In the genomic region with DNA sequence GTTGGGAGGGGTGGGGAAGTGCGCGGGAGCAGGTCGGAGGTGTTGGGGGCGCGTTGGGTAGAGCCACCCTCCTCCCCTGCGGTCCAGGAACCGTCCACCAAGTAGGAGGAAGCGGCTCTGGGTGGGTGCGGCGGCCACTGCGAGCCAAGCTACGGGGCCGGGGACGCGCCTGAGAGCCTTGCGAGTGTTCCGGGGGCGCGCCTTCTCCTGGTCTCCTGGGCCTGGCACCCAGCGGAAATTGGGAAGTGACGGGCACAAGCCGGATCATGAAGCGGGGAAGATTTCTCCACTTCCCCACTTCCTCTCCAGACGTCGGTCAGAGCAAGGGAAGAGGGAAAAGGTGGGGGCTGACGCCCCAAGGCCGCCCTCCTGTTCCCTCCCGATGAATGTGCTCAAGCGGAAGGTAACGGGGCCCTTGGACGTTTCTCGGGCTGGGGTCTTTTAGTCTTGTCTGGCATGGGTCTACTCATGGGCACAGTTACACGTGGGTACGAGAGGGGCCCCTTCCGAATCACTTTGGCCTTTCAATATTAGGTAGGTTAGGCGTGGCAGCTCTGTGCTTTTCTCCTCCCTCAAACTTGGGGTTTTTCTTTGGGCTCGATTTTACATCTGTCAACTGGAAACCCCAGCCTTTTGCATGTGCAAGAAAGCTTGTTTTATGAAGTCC, we compare ENCODE assay signal across 8 cellular contexts. TPM values are rescaled to one million over a fixed set of nuclear protein-coding genes. Genes with fewer than 3 reads are reported as not detected.
DNase-seq lines count a peak whose midpoint lies in the region; ATAC-seq and TF ChIP-seq lines count a peak whose summit lies in the region.

No MANE protein-coding gene starts in this region.

- peak overlapping the region; percentile 97 for H3K4me2 ChIP-seq in DOHH2 (ENCODE audit: low read length)

- H3K27ac ChIP-seq in DOHH2 (ENCODE audit: low read depth, low read length) (peak overlapping the region; percentile 82), heart right ventricle (peak overlapping the region; percentile 69 to 96 (median 94)), sigmoid colon (peak overlapping the region; percentile 95 to 99 (median 98))

- DNase-seq in activated T-helper 1 cell treated with anti-CD3 and anti-CD28 coated beads, Interleukin-12 subunit alpha, Interleukin-12 subunit beta, Interleukin-2, Interleukin-4 antibody, amounts not matched to agents 30 ng/mL and 10 ng/mL and 1 ng/mL, durations not matched to agents 14 hours and 24 hours and 36 hours (ENCODE audit: low spot score): no peak
- DNase-seq in heart right ventricle: peak; percentile 76 to 80
- DNase-seq in sigmoid colon: peak; percentile 89
- no peak for DNase-seq in NCI-H187 treated with DMSO at 0.1 percent for 48 hours (lab: John Stamatoyannopoulos, UW)
- no peak for DNase-seq in cerebellar cortex (ENCODE audit: low spot score)

- H3K36me3 ChIP-seq in DOHH2 (ENCODE audit: control insufficient read depth, low read length): peaks cover 60% of the 10 kb centered on the region
- peaks cover 0 to 33% (median 0%) of the 10 kb centered on the region in 9 donors for H3K36me3 ChIP-seq in heart right ventricle
- no peaks in the 10 kb centered on the region for H3K36me3 ChIP-seq in sigmoid colon

- TF ChIP-seq CTCF in DOHH2 (IDR thresholded peaks at IDR 0.05; ENCODE audit: low read depth, low read length, poor library complexity, severe bottlenecking) (no peak), heart right ventricle (IDR thresholded peaks at IDR 0.05) (no peak), sigmoid colon (IDR thresholded peaks at IDR 0.05) (no peak)

- H3K27me3 ChIP-seq in DOHH2 (ENCODE audit: control insufficient read depth, low read length): no peaks in the 10 kb centered on the region
- no peaks in the 10 kb centered on the region for H3K27me3 ChIP-seq in heart right ventricle
- H3K27me3 ChIP-seq in sigmoid colon: no peaks in the 10 kb centered on the region

- peaks cover 46% of the 10 kb centered on the region for H3K36me3 Mint-ChIP-seq in activated T-helper 1 cell treated with anti-CD3 and anti-CD28 coated beads, Interleukin-12 subunit alpha, Interleukin-12 subunit beta, Interleukin-2, Interleukin-4 antibody, amounts not matched to agents 30 ng/mL and 10 ng/mL and 1 ng/mL, durations not matched to agents 14 hours and 24 hours and 36 hours (ENCODE audit: low read depth)

- H3K9me3 ChIP-seq in DOHH2 (ENCODE audit: control insufficient read depth, insufficient read depth, low read length): no peaks in the 10 kb centered on the region
- H3K9me3 ChIP-seq in heart right ventricle: no peaks in the 10 kb centered on the region
- no peaks in the 10 kb centered on the region for H3K9me3 ChIP-seq in sigmoid colon

- H3K4me1 Mint-ChIP-seq in activated T-helper 1 cell treated with anti-CD3 and anti-CD28 coated beads, Interleukin-12 subunit alpha, Interleukin-12 subunit beta, Interleukin-2, Interleukin-4 antibody, amounts not matched to agents 30 ng/mL and 10 ng/mL and 1 ng/mL, durations not matched to agents 14 hours and 24 hours and 36 hours (ENCODE audit: low read depth): peaks cover 39% of the 10 kb centered on the region

- H3K9me3 Mint-ChIP-seq in activated T-helper 1 cell treated with anti-CD3 and anti-CD28 coated beads, Interleukin-12 subunit alpha, Interleukin-12 subunit beta, Interleukin-2, Interleukin-4 antibody, amounts not matched to agents 30 ng/mL and 10 ng/mL and 1 ng/mL, durations not matched to agents 14 hours and 24 hours and 36 hours: peaks cover 2% of the 10 kb centered on the region

- H3K4me3 ChIP-seq in DOHH2 (ENCODE audit: low read length) (peak overlapping the region; percentile 89), heart right ventricle (peak overlapping the region; percentile 56 to 94 (median 82)), sigmoid colon (peak overlapping the region; percentile 82 to 94 (median 88))

- WGBS in heart right ventricle, 2 donors: 0 to 1% methylated on average over 37 of the region's 37 CpGs
- 0% methylated on average over 37 of the region's 37 CpGs for WGBS in sigmoid colon, 2 donors

- ATAC-seq in HG03520 (IDR thresholded peaks at IDR 0.05; ENCODE audit: unreplicated experiment): peak; percentile 4
- peak; percentile 5 to 65 (median 48) for ATAC-seq in heart right ventricle
- no peak for ATAC-seq in GM21423 (IDR thresholded peaks at IDR 0.05; ENCODE audit: unreplicated experiment)

- H3K4me3 Mint-ChIP-seq in activated T-helper 1 cell treated with anti-CD3 and anti-CD28 coated beads, Interleukin-12 subunit alpha, Interleukin-12 subunit beta, Interleukin-2, Interleukin-4 antibody, amounts not matched to agents 30 ng/mL and 10 ng/mL and 1 ng/mL, durations not matched to agents 14 hours and 24 hours and 36 hours: peak overlapping the region; percentile 97

- intact Hi-C loops in activated T-helper 1 cell treated with anti-CD3 and anti-CD28 coated beads, Interleukin-12 subunit alpha, Interleukin-12 subunit beta, Interleukin-2, Interleukin-4 antibody, amounts not matched to agents 30 ng/mL and 10 ng/mL and 1 ng/mL, durations not matched to agents 14 hours and 24 hours and 36 hours (cut with micrococcal nuclease): loop anchor here (2.0 to 5.0 kb wide), 3 partner anchors 150 to 624 kb away; partner anchors contain the start of genes PC and PELI3
- intact Hi-C loops in heart right ventricle (cut with DNase I): loop anchor here in 2 of 10 donors (2.0 to 5.0 kb wide), 2 partner anchors 22 to 60 kb away; partner anchors contain the start of genes RBM4 (in 2 of the 2) and RBM4B (in 1 of the 2)
- intact Hi-C loops in sigmoid colon (cut with DNase I): loop anchor here (2.0 kb wide), 1 partner anchor 24 kb away; the partner anchor contains the start of genes CCDC87 and CCS

- TF ChIP-seq POLR2A in sigmoid colon (IDR thresholded peaks at IDR 0.05): no peak

- no peaks in the 10 kb centered on the region for H3K27me3 Mint-ChIP-seq in activated T-helper 1 cell treated with anti-CD3 and anti-CD28 coated beads, Interleukin-12 subunit alpha, Interleukin-12 subunit beta, Interleukin-2, Interleukin-4 antibody, amounts not matched to agents 30 ng/mL and 10 ng/mL and 1 ng/mL, durations not matched to agents 14 hours and 24 hours and 36 hours (ENCODE audit: insufficient read depth)

- peak overlapping the region; percentile 98 for H3K27ac Mint-ChIP-seq in activated T-helper 1 cell treated with anti-CD3 and anti-CD28 coated beads, Interleukin-12 subunit alpha, Interleukin-12 subunit beta, Interleukin-2, Interleukin-4 antibody, amounts not matched to agents 30 ng/mL and 10 ng/mL and 1 ng/mL, durations not matched to agents 14 hours and 24 hours and 36 hours

- H3F3A ChIP-seq in DOHH2 (ENCODE audit: control insufficient read depth, insufficient read depth): peaks cover 11% of the 10 kb centered on the region

- peaks cover 85% of the 10 kb centered on the region for H3K79me2 ChIP-seq in DOHH2 (ENCODE audit: control insufficient read depth, low read length)

- H3K4me1 ChIP-seq in DOHH2 (ENCODE audit: control insufficient read depth, low read length): peaks cover 59% of the 10 kb centered on the region
- peaks cover 10 to 61% (median 53%) of the 10 kb centered on the region in 9 donors for H3K4me1 ChIP-seq in heart right ventricle
- H3K4me1 ChIP-seq in sigmoid colon: peaks cover 0 to 55% (median 47%) of the 10 kb centered on the region in 4 donors

- no peak for TF ChIP-seq EP300 in sigmoid colon (IDR thresholded peaks at IDR 0.05)

- peaks cover 42% of the 10 kb centered on the region for H4K20me1 ChIP-seq in DOHH2 (ENCODE audit: control insufficient read depth, insufficient read depth, low read depth, low read length)

- no peaks in the 10 kb centered on the region for H3K9me2 ChIP-seq in DOHH2 (replicated peaks; ENCODE audit: control insufficient read depth, low read length)

RNA-seq across cellular contexts. Expression of gene RBM14, which starts 0.9 kb away (rescaled TPM):
- total RNA-seq in activated T-helper 1 cell treated with anti-CD3 and anti-CD28 coated beads, Interleukin-12 subunit alpha, Interleukin-12 subunit beta, Interleukin-2, Interleukin-4 antibody, amounts not matched to agents 30 ng/mL and 10 ng/mL and 1 ng/mL, durations not matched to agents 14 hours and 24 hours and 36 hours: 198 and 200 TPM in 2 replicates
- 10 to 100 TPM; 22.4 to 34.3 (median 28.3) TPM for total RNA-seq in heart right ventricle
- 10 to 100 TPM; 16.2 to 49.7 TPM for polyA plus RNA-seq in heart right ventricle
- 10 to 100 TPM; 23.7 to 51.8 (median 42.9) TPM for total RNA-seq in sigmoid colon
- 10 to 100 TPM; 10.8 to 54.0 (median 15.7) TPM for polyA plus RNA-seq in sigmoid colon

RNA-seq across cellular contexts. Expression of gene RBM4, which starts 21.2 kb away (rescaled TPM):
- 131 and 133 TPM in 2 replicates for total RNA-seq in activated T-helper 1 cell treated with anti-CD3 and anti-CD28 coated beads, Interleukin-12 subunit alpha, Interleukin-12 subunit beta, Interleukin-2, Interleukin-4 antibody, amounts not matched to agents 30 ng/mL and 10 ng/mL and 1 ng/mL, durations not matched to agents 14 hours and 24 hours and 36 hours
- total RNA-seq in heart right ventricle (10 to 100 TPM; 49.3 to 77.0 (median 55.3) TPM), sigmoid colon (100 to 1,000 TPM in 1 of 4 donors, 10 to 100 TPM in 3; 76.5 to 101 (median 86.2) TPM)
- polyA plus RNA-seq in heart right ventricle (10 to 100 TPM; 37.9 to 60.5 TPM), sigmoid colon (100 to 1,000 TPM in 1 of 3 donors, 10 to 100 TPM in 2; 75.4 to 103 (median 98.8) TPM)

RNA-seq across cellular contexts. Expression of gene CCS, which starts 24.3 kb away (rescaled TPM):
- 25.3 and 32.1 TPM in 2 replicates for total RNA-seq in activated T-helper 1 cell treated with anti-CD3 and anti-CD28 coated beads, Interleukin-12 subunit alpha, Interleukin-12 subunit beta, Interleukin-2, Interleukin-4 antibody, amounts not matched to agents 30 ng/mL and 10 ng/mL and 1 ng/mL, durations not matched to agents 14 hours and 24 hours and 36 hours
- total RNA-seq in heart right ventricle: 10 to 100 TPM; 15.9 to 29.3 (median 20.2) TPM
- polyA plus RNA-seq in heart right ventricle: 10 to 100 TPM; 27.7 to 73.6 TPM
- total RNA-seq in sigmoid colon: 10 to 100 TPM; 26.0 to 43.1 (median 40.5) TPM
- polyA plus RNA-seq in sigmoid colon: 10 to 100 TPM; 33.0 to 48.8 (median 44.6) TPM

RNA-seq across cellular contexts. Expression of gene CCDC87, which starts 24.4 kb away (rescaled TPM):
- total RNA-seq in activated T-helper 1 cell treated with anti-CD3 and anti-CD28 coated beads, Interleukin-12 subunit alpha, Interleukin-12 subunit beta, Interleukin-2, Interleukin-4 antibody, amounts not matched to agents 30 ng/mL and 10 ng/mL and 1 ng/mL, durations not matched to agents 14 hours and 24 hours and 36 hours: 0.29 and 0.37 TPM in 2 replicates
- under 1 TPM; 0.17 to 0.66 (median 0.37) TPM for total RNA-seq in heart right ventricle
- under 1 TPM; 0.14 to 0.22 TPM for polyA plus RNA-seq in heart right ventricle
- total RNA-seq in sigmoid colon: under 1 TPM in 3 of 4 donors, not detected in 1; 0.14 to 0.71 (median 0.16) TPM
- under 1 TPM in 1 of 3 donors, not detected in 2; 0.28 TPM for polyA plus RNA-seq in sigmoid colon

RNA-seq across cellular contexts. Expression of gene CTSF, which starts 48.9 kb away (rescaled TPM):
- total RNA-seq in activated T-helper 1 cell treated with anti-CD3 and anti-CD28 coated beads, Interleukin-12 subunit alpha, Interleukin-12 subunit beta, Interleukin-2, Interleukin-4 antibody, amounts not matched to agents 30 ng/mL and 10 ng/mL and 1 ng/mL, durations not matched to agents 14 hours and 24 hours and 36 hours: 0.71 and 0.73 TPM in 2 replicates
- total RNA-seq in heart right ventricle (10 to 100 TPM; 29.1 to 75.5 (median 51.3) TPM), sigmoid colon (100 to 1,000 TPM; 121 to 170 (median 139) TPM)
- polyA plus RNA-seq in heart right ventricle (10 to 100 TPM; 17.1 to 19.9 TPM), sigmoid colon (10 to 100 TPM in 2 of 3 donors, 1 to 10 TPM in 1; 3.5 to 16.5 (median 12.6) TPM)

Comparison
In these comparisons a context has a peak if more than half of its experiments do, and no peak if none do; other contexts are left out.
1. DNase-seq: peak in heart right ventricle (2 of 2) and sigmoid colon (single experiment); none in activated T-helper 1 cell treated with anti-CD3 and anti-CD28 coated beads, Interleukin-12 subunit alpha, Interleukin-12 subunit beta, Interleukin-2, Interleukin-4 antibody, amounts not matched to agents 30 ng/mL and 10 ng/mL and 1 ng/mL, durations not matched to agents 14 hours and 24 hours and 36 hours (single experiment), NCI-H187 treated with DMSO at 0.1 percent for 48 hours (single experiment) and cerebellar cortex (single experiment).
2. Peak in every context shown above with its lines, with median percentiles within 50 percentile points of each other: H3K27ac ChIP-seq and H3K4me3 ChIP-seq.